In genomic region chr3:64179249-64179648, GRCh38 we compare ENCODE assay signal across 1 cellular context.
TF ChIP-seq lines count a peak whose summit lies in the region.

No MANE protein-coding gene starts in this region.

TF ChIP-seq in A549, 52 proteins besides CTCF, POLR2A, EP300 and RAD21:
- TF ChIP-seq FOXS1 (CRISPR knock-in tag; IDR thresholded peaks at IDR 0.05) (no peak), ZFP36 (IDR thresholded peaks at IDR 0.05; ENCODE audit: borderline replicate concordance, partially characterized antibody) (no peak), KDM1A (IDR thresholded peaks at IDR 0.05; ENCODE audit: low read depth) (no peak), RARB (CRISPR knock-in tag; IDR thresholded peaks at IDR 0.05) (no peak), ZSCAN20 (CRISPR knock-in tag; IDR thresholded peaks at IDR 0.05) (no peak), GATA3 (IDR thresholded peaks at IDR 0.05; ENCODE audit: borderline replicate concordance) (no peak), CBX8 (IDR thresholded peaks at IDR 0.05) (no peak), JUN (IDR thresholded peaks at IDR 0.05) (no peak), JUNB (IDR thresholded peaks at IDR 0.05) (no peak), HOXB13 (CRISPR knock-in tag; IDR thresholded peaks at IDR 0.05; ENCODE audit: low read depth) (no peak), POLR2AphosphoS2 (conservative IDR thresholded peaks at IDR 0.05; ENCODE audit: low read length) (no peak), FOSL2 (IDR thresholded peaks at IDR 0.05) (no peak), FOSL2 (CRISPR knock-in tag; IDR thresholded peaks at IDR 0.05) (no peak), ZC3H11A (IDR thresholded peaks at IDR 0.05) (no peak)
